ENCODE assay signal across 2 cellular contexts in genomic region chr2:9497017-9497416, GRCh38.
TF ChIP-seq lines count a peak whose summit lies in the region.

No MANE protein-coding gene starts in this region.

TF ChIP-seq in H1, 55 proteins besides CTCF, POLR2A, EP300 and RAD21:
- TF ChIP-seq POU5F1 (IDR thresholded peaks at IDR 0.05; ENCODE audit: low read depth, low read length): no peak
- no peak for TF ChIP-seq NRF1 (IDR thresholded peaks at IDR 0.05; ENCODE audit: low read depth, low read length)
- no peak for TF ChIP-seq ZNF274 (IDR thresholded peaks at IDR 0.05; ENCODE audit: borderline replicate concordance, extremely low read depth, low read length)
- TF ChIP-seq CEBPB (IDR thresholded peaks at IDR 0.05; ENCODE audit: low read depth, low read length): no peak
- no peak for TF ChIP-seq JUN (IDR thresholded peaks at IDR 0.05; ENCODE audit: low read depth, low read length)
- TF ChIP-seq TEAD4 (IDR thresholded peaks at IDR 0.05; ENCODE audit: low read depth, low read length): no peak
- TF ChIP-seq MAX (IDR thresholded peaks at IDR 0.05): no peak
- no peak for TF ChIP-seq CHD7 (IDR thresholded peaks at IDR 0.05; ENCODE audit: insufficient replicate concordance, low read length)
- no peak for TF ChIP-seq CBX5 (IDR thresholded peaks at IDR 0.05; ENCODE audit: low read depth, low read length)
- TF ChIP-seq GABPA (IDR thresholded peaks at IDR 0.05; ENCODE audit: borderline replicate concordance, insufficient read depth, low read length): no peak
- TF ChIP-seq CBX8 (IDR thresholded peaks at IDR 0.05; ENCODE audit: borderline replicate concordance, low read depth, low read length): no peak
- no peak for TF ChIP-seq BCL11A (IDR thresholded peaks at IDR 0.05; ENCODE audit: low read depth in 2 of 2, low read length in 2 of 2)

TF ChIP-seq in HepG2, 621 proteins besides CTCF, POLR2A, EP300 and RAD21:
- TF ChIP-seq ZFP91 (CRISPR knock-in tag; IDR thresholded peaks at IDR 0.05; ENCODE audit: borderline replicate concordance): no peak
- TF ChIP-seq ZBTB43 (CRISPR knock-in tag; conservative IDR thresholded peaks at IDR 0.05): no peak
- TF ChIP-seq MAFK (conservative IDR thresholded peaks at IDR 0.05 in 1 of 2, IDR thresholded peaks at IDR 0.05 in 1 of 2; ENCODE audit: low read length in 2 of 2): no peak
- no peak for TF ChIP-seq CENPX (CRISPR knock-in tag; IDR thresholded peaks at IDR 0.05)
